21 cellular contexts compared by ENCODE assay signal in genomic region chr1:55426156-55426555, GRCh38.
"Had no signal": no experiment of that assay in that cellular context is flagged by ENCODE, and none has a peak within 500 bp of the region (broad histone marks: within the 10 kb centered on the region; RNA-seq: fewer than 3 reads in every experiment).

No MANE protein-coding gene starts in this region.

- H2AFZ ChIP-seq: parathyroid adenoma had no signal

- DNase-seq: dorsolateral prefrontal cortex; effector CD4-positive, alpha-beta T cell; gastrocnemius medialis; head of caudate nucleus; hippocampal formation; left cardiac atrium; left lung; midbrain; naive thymus-derived CD4-positive, alpha-beta T cell; sigmoid colon; stimulated activated CD4-positive, alpha-beta T cell treated with anti-CD3 and anti-CD28 coated beads, Interleukin-2, amount 100 ng/mL, for 24 hours; stimulated activated CD4-positive, alpha-beta T cell treated with anti-CD3 and anti-CD28 coated beads, Interleukin-4, amount 100 ng/mL, for 24 hours; stimulated activated naive CD4-positive, alpha-beta T cell treated with Interleukin-2 at 50 U/mL for 16 hours; substantia nigra; testis; tibial artery; upper lobe of right lung; uterus had no signal

- H3K9ac ChIP-seq: neural progenitor cell, parathyroid adenoma had no signal

- H3K27me3 ChIP-seq: gastrocnemius medialis, neural progenitor cell, sigmoid colon, testis, tibial artery, upper lobe of right lung, uterus had no signal

- ATAC-seq: gastrocnemius medialis; left cardiac atrium; left lung; naive thymus-derived CD4-positive, alpha-beta T cell; stimulated activated effector memory CD8-positive, alpha-beta T cell treated with anti-CD3 and anti-CD28 coated beads, Interleukin-12 subunit alpha, Interleukin-12 subunit beta, amount 100 ng/mL, for 72 hours; upper lobe of right lung had no signal

- H3K4me3 ChIP-seq: dorsolateral prefrontal cortex, gastrocnemius medialis, left lung, neural progenitor cell, sigmoid colon, testis, tibial artery, upper lobe of right lung, uterus had no signal

- H3K9me3 ChIP-seq: gastrocnemius medialis, testis, upper lobe of right lung, uterus had no signal

- H3K79me2 ChIP-seq: parathyroid adenoma had no signal

- H3K4me1 ChIP-seq: gastrocnemius medialis, neural progenitor cell, parathyroid adenoma had no signal

- H3K4me2 ChIP-seq: neural progenitor cell had no signal

- H3K27ac ChIP-seq: dorsolateral prefrontal cortex, gastrocnemius medialis, left lung, neural progenitor cell, parathyroid adenoma, testis, upper lobe of right lung, uterus had no signal

- H3K36me3 ChIP-seq: gastrocnemius medialis, left lung, neural progenitor cell, sigmoid colon, tibial artery, upper lobe of right lung, uterus had no signal
